In genomic region chr21:44895859-44896258, GRCh38 we compare ENCODE assay signal across 19 cellular contexts. TPM values are rescaled to one million over a fixed set of nuclear protein-coding genes. Genes with fewer than 3 reads are reported as not detected.
DNase-seq lines count a peak whose midpoint lies in the region; ATAC-seq and TF ChIP-seq lines count a peak whose summit lies in the region.
"Had no signal": no experiment of that assay in that cellular context is flagged by ENCODE, and none has a peak within 500 bp of the region (broad histone marks: within the 10 kb centered on the region; RNA-seq: fewer than 3 reads in every experiment).

No MANE protein-coding gene starts in this region.

- no peaks in the 10 kb centered on the region for H3K9me3 ChIP-seq in neutrophil

- POLR2A ChIA-PET in WTC11 (lab: Charles Lee), result no interaction called here

- H3K36me3 Mint-ChIP-seq in activated naive CD8-positive, alpha-beta T cell, result no peaks in the 10 kb centered on the region
- peaks cover 7% of the 10 kb centered on the region for H3K36me3 Mint-ChIP-seq in activated naive CD8-positive, alpha-beta T cell treated with anti-CD3 and anti-CD28 coated beads for 36 hours
- H3K36me3 Mint-ChIP-seq in WTC11 (no peaks in the 10 kb centered on the region), glutamatergic neuron (ENCODE audit: unreplicated experiment) (no peaks in the 10 kb centered on the region)

- no peaks in the 10 kb centered on the region for H3K27me3 Mint-ChIP-seq in activated naive CD8-positive, alpha-beta T cell
- no peaks in the 10 kb centered on the region for H3K27me3 Mint-ChIP-seq in activated naive CD8-positive, alpha-beta T cell treated with anti-CD3 and anti-CD28 coated beads for 36 hours
- H3K27me3 Mint-ChIP-seq in WTC11 (ENCODE audit: low read depth) (no peaks in the 10 kb centered on the region), glutamatergic neuron (ENCODE audit: unreplicated experiment) (peaks cover 2% of the 10 kb centered on the region)
- H3K27me3 Mint-ChIP-seq: CD4-positive, CD25-positive, alpha-beta regulatory T cell had no signal

- no peak overlapping the region for H3K4me3 ChIP-seq in neutrophil (ENCODE audit: low read depth in 1 of 2, low read length in 1 of 2)

- peak overlapping the region; percentile 34 for H3K27ac Mint-ChIP-seq in activated naive CD8-positive, alpha-beta T cell
- no peak overlapping the region for H3K27ac Mint-ChIP-seq in activated naive CD8-positive, alpha-beta T cell treated with anti-CD3 and anti-CD28 coated beads for 36 hours
- H3K27ac Mint-ChIP-seq in WTC11 (no peak overlapping the region), glutamatergic neuron (ENCODE audit: unreplicated experiment) (no peak overlapping the region)

- H3K9me3 Mint-ChIP-seq in activated naive CD8-positive, alpha-beta T cell (ENCODE audit: low read depth), result no peaks in the 10 kb centered on the region
- H3K9me3 Mint-ChIP-seq in activated naive CD8-positive, alpha-beta T cell treated with anti-CD3 and anti-CD28 coated beads for 36 hours, result no peaks in the 10 kb centered on the region
- no peaks in the 10 kb centered on the region for H3K9me3 Mint-ChIP-seq in WTC11
- H3K9me3 Mint-ChIP-seq in glutamatergic neuron (ENCODE audit: unreplicated experiment), result peaks cover 7% of the 10 kb centered on the region
- H3K9me3 Mint-ChIP-seq: CD4-positive, CD25-positive, alpha-beta regulatory T cell had no signal

- H3K27ac ChIP-seq in neutrophil, result peak overlapping the region; percentile 63
- H3K27ac ChIP-seq: HL-60 had no signal

- no peak for TF ChIP-seq CTCF in WTC11 (IDR thresholded peaks at IDR 0.05)
- TF ChIP-seq CTCF in glutamatergic neuron (IDR thresholded peaks at IDR 0.05; ENCODE audit: partially characterized antibody, unreplicated experiment), result no peak
- no peak for TF ChIP-seq CTCF in neutrophil (IDR thresholded peaks at IDR 0.05)

- CTCF ChIA-PET in WTC11 (lab: Charles Lee), result no interaction called here

- H3K4me1 Mint-ChIP-seq in activated naive CD8-positive, alpha-beta T cell (ENCODE audit: low read depth), result peaks cover 16% of the 10 kb centered on the region
- no peaks in the 10 kb centered on the region for H3K4me1 Mint-ChIP-seq in activated naive CD8-positive, alpha-beta T cell treated with anti-CD3 and anti-CD28 coated beads for 36 hours
- H3K4me1 Mint-ChIP-seq in WTC11, result no peaks in the 10 kb centered on the region
- H3K4me1 Mint-ChIP-seq in glutamatergic neuron (ENCODE audit: low read depth, unreplicated experiment), result peaks cover 2% of the 10 kb centered on the region

- no peaks in the 10 kb centered on the region for H3K27me3 ChIP-seq in neutrophil

- no peak for DNase-seq in activated naive CD8-positive, alpha-beta T cell treated with anti-CD3 and anti-CD28 coated beads for 36 hours
- DNase-seq in WTC11 (ENCODE audit: low spot score), result no peak
- peak; percentile 12 for DNase-seq in glutamatergic neuron
- no peak for DNase-seq in NCI-H187 treated with DMSO at 0.1 percent for 48 hours (lab: John Stamatoyannopoulos, UW)
- DNase-seq in NCI-H1417 (lab: John Stamatoyannopoulos, UW), result no peak
- DNase-seq: Calu3; CD4-positive, CD25-positive, alpha-beta regulatory T cell; KBM-7; NCI-H1048; NCI-H187; NCI-H2171 treated with DMSO at 0.1 percent for 48 hours; NCI-H774; SHP77 had no signal

- H3K4me1 ChIP-seq in neutrophil (ENCODE audit: control insufficient read depth in 1 of 2, insufficient read depth in 1 of 2, low read depth in 1 of 2, low read length in 1 of 2), result peaks cover 7 to 9% of the 10 kb centered on the region in 2 experiments

- peaks cover 99% of the 10 kb centered on the region for H3K36me3 ChIP-seq in neutrophil

- H3K4me3 Mint-ChIP-seq in activated naive CD8-positive, alpha-beta T cell, result no peak overlapping the region
- H3K4me3 Mint-ChIP-seq in activated naive CD8-positive, alpha-beta T cell treated with anti-CD3 and anti-CD28 coated beads for 36 hours, result no peak overlapping the region
- H3K4me3 Mint-ChIP-seq in WTC11 (no peak overlapping the region), glutamatergic neuron (ENCODE audit: unreplicated experiment) (no peak overlapping the region)
- H3K4me3 Mint-ChIP-seq: CD4-positive, CD25-positive, alpha-beta regulatory T cell had no signal

- no peak for ATAC-seq in WTC11
- no peak for ATAC-seq in GM19397 (IDR thresholded peaks at IDR 0.05; ENCODE audit: unreplicated experiment)
- ATAC-seq: HCT116, Panc1 had no signal

TF ChIP-seq in WTC11, 78 proteins besides CTCF, POLR2A, EP300 and RAD21:
- TF ChIP-seq IRF2 (CRISPR knock-in tag; IDR thresholded peaks at IDR 0.05; ENCODE audit: borderline replicate concordance, low read depth), result no peak
- TF ChIP-seq SP1 (CRISPR knock-in tag; conservative IDR thresholded peaks at IDR 0.05), result no peak
- no peak for TF ChIP-seq PRDM15 (CRISPR knock-in tag; IDR thresholded peaks at IDR 0.05)
- no peak for TF ChIP-seq GRHL2 (CRISPR knock-in tag; IDR thresholded peaks at IDR 0.05; ENCODE audit: insufficient replicate concordance, severe bottlenecking)
- TF ChIP-seq ZNF263 (CRISPR knock-in tag; IDR thresholded peaks at IDR 0.05; ENCODE audit: low read depth), result peak; percentile 88; the same call in 1 of the 2 replicates
- peak; percentile 87 for TF ChIP-seq HMGA2 (CRISPR knock-in tag; IDR thresholded peaks at IDR 0.05)
- TF ChIP-seq ZNF671 (CRISPR knock-in tag; IDR thresholded peaks at IDR 0.05), result no peak
- TF ChIP-seq GTF2I (CRISPR knock-in tag; conservative IDR thresholded peaks at IDR 0.05), result no peak
TF ChIP-seq in WTC11: peak in this region for 2.

RNA-seq across cellular contexts. Expression of gene PTTG1IP, which starts 22.4 kb away (rescaled TPM):
- total RNA-seq in activated naive CD8-positive, alpha-beta T cell treated with anti-CD3 and anti-CD28 coated beads for 36 hours, result 10 to 100 TPM; 40.3 to 44.7 TPM
- total RNA-seq in WTC11 (2021) (96.0 to 117 TPM (median 112 TPM) in 3 replicates), glutamatergic neuron (ENCODE audit: unreplicated experiment) (249 TPM)

RNA-seq across cellular contexts. Expression of gene ITGB2, which starts 24.8 kb away (rescaled TPM):
- 100 to 1,000 TPM; 223 to 234 TPM for total RNA-seq in activated naive CD8-positive, alpha-beta T cell treated with anti-CD3 and anti-CD28 coated beads for 36 hours
- 1.0 to 1.5 TPM (median 1.5 TPM) in 3 replicates for total RNA-seq in WTC11 (2021)
- 0.91 TPM for total RNA-seq in glutamatergic neuron (ENCODE audit: unreplicated experiment)

RNA-seq across cellular contexts. Expression of gene SLX9, which starts 44.0 kb away (rescaled TPM):
- total RNA-seq in activated naive CD8-positive, alpha-beta T cell treated with anti-CD3 and anti-CD28 coated beads for 36 hours, result 10 to 100 TPM; 85.9 to 93.6 TPM
- total RNA-seq in WTC11 (2021) (72.8 to 81.0 TPM (median 77.2 TPM) in 3 replicates), glutamatergic neuron (ENCODE audit: unreplicated experiment) (30.7 TPM)

Comparison
In these comparisons a context has a peak if more than half of its experiments do, and no peak if none do; other contexts are left out.
1. RNA of gene ITGB2, which starts 24.8 kb away (total RNA-seq): 223 to 234 TPM in activated naive CD8-positive, alpha-beta T cell treated with anti-CD3 and anti-CD28 coated beads for 36 hours; 1.0 to 1.5 TPM in WTC11 and 0.91 TPM in glutamatergic neuron (single experiment); every median in the first group is over 10 times any median in the second.